20 cellular contexts compared by ENCODE assay signal in genomic region chr4:114100288-114101031, GRCh38.
"Had no signal": no experiment of that assay in that cellular context is flagged by ENCODE, and none has a peak within 500 bp of the region (broad histone marks: within the 10 kb centered on the region; RNA-seq: fewer than 3 reads in every experiment).

No MANE protein-coding gene starts in this region.

- H3K4me3 Mint-ChIP-seq: endodermal cell; memory B cell; naive thymus-derived CD4-positive, alpha-beta T cell; nephron progenitor cell had no signal

- H3K27ac ChIP-seq: colonic mucosa, heart right ventricle, left ventricle myocardium inferior, lower lobe of right lung, psoas muscle, right lobe of liver, skin epidermis had no signal

- H3K27ac Mint-ChIP-seq: endodermal cell; memory B cell; naive thymus-derived CD4-positive, alpha-beta T cell; nephron progenitor cell had no signal

- DNase-seq: cerebellar nuclear complex; colonic mucosa; effector CD4-positive, alpha-beta T cell; endodermal cell; heart right ventricle; hypothalamus; left ventricle myocardium inferior; lower lobe of right lung; midbrain; naive thymus-derived CD4-positive, alpha-beta T cell; nephron progenitor cell; psoas muscle; retina; right lobe of liver; stimulated activated CD4-positive, alpha-beta T cell treated with anti-CD3 and anti-CD28 coated beads, Interleukin-12 subunit alpha, Interleukin-12 subunit beta, amount 100 ng/mL, for 4 hours; stimulated activated naive CD4-positive, alpha-beta T cell treated with Interleukin-2 at 50 U/mL for 16 hours; trophoblast cell had no signal

- H3K36me3 ChIP-seq: colonic mucosa, heart right ventricle, left ventricle myocardium inferior, lower lobe of right lung, right lobe of liver had no signal

- H3K9me3 Mint-ChIP-seq: endodermal cell; memory B cell; naive thymus-derived CD4-positive, alpha-beta T cell; nephron progenitor cell had no signal

- H3K4me1 Mint-ChIP-seq: endodermal cell; memory B cell; naive thymus-derived CD4-positive, alpha-beta T cell; nephron progenitor cell had no signal

- H3K36me3 Mint-ChIP-seq: memory B cell; naive thymus-derived CD4-positive, alpha-beta T cell had no signal

- H3K4me1 ChIP-seq: colonic mucosa, heart right ventricle, left ventricle myocardium inferior, lower lobe of right lung, psoas muscle, right lobe of liver had no signal

- H3K9me3 ChIP-seq: colonic mucosa, heart right ventricle, left ventricle myocardium inferior, lower lobe of right lung, psoas muscle, right lobe of liver had no signal

- H3K4me3 ChIP-seq: colonic mucosa, heart right ventricle, left ventricle myocardium inferior, lower lobe of right lung, psoas muscle, right lobe of liver, skin epidermis had no signal

- H3K27me3 ChIP-seq: colonic mucosa, heart right ventricle, right lobe of liver had no signal

- ATAC-seq: esophagus mucosa; heart right ventricle; lower lobe of right lung; naive thymus-derived CD4-positive, alpha-beta T cell; psoas muscle; right lobe of liver had no signal
